14 cellular contexts compared by ENCODE assay signal in the genomic region with DNA sequence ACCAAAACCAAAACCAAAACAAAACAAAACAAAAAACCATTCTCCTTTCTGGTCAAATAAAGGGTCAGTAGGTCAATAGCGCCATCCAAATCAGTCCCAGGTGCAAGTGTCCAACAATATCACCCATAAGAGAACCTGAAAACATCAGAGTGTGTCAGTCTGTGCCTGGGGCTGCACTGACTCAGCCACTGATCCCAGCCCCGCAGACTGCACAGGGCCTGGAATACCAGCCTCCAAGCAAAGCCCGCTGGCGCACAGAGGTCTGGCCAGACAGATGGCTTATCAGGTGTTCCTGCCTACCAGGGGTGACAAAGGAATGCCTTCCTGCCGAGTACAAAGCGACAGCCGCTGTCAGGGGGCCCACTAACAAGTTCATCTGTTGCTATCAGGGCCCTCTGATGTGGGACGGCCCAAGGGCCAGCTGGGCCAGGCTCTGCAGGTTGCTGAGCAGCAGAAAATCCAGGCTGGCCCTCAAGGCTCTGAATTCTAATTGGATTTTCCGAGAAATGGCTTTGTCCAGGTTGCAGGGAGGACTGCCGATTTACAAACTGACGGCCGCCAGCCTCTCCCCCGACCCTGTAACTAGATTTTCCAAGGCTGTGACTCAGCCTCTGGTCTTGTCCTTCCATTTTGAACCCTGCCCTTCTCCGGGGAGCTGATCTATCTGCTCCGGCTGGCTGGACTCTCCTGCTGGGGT. TPM values are rescaled to one million over a fixed set of nuclear protein-coding genes. Genes with fewer than 3 reads are reported as not detected.
A peak's percentile ranks its signal among the peaks of the same experiment; 100 is the strongest.
DNase-seq lines count a peak whose midpoint lies in the region; ATAC-seq and TF ChIP-seq lines count a peak whose summit lies in the region.
"Had no signal": no experiment of that assay in that cellular context is flagged by ENCODE, and none has a peak within 500 bp of the region (broad histone marks: within the 10 kb centered on the region; RNA-seq: fewer than 3 reads in every experiment).

No MANE protein-coding gene starts in this region.

- H3K27me3 Mint-ChIP-seq in brain = peaks cover 5% of the 10 kb centered on the region

- H3K4me3 Mint-ChIP-seq in brain = peak overlapping the region in 1 of 5 experiments; percentile 16
- H3K4me3 Mint-ChIP-seq: stimulated activated naive B cell treated with anti-CD40 and anti-IgM and Interleukin-4, amounts not matched to agents 10 μg/mL and 1 μg/mL and 100 μg/mL, for 72 hours had no signal

- peaks cover 2 to 13% (median 4%) of the 10 kb centered on the region in 5 experiments for H3K9me3 Mint-ChIP-seq in brain
- H3K9me3 Mint-ChIP-seq: stimulated activated naive B cell treated with anti-CD40 and anti-IgM and Interleukin-4, amounts not matched to agents 10 μg/mL and 1 μg/mL and 100 μg/mL, for 72 hours had no signal

- H3K4me3 ChIP-seq in foreskin fibroblast (ENCODE audit: low read depth in 1 of 2, low read length in 2 of 2) = no peak overlapping the region

- DNase-seq in DMS 273 (lab: John Stamatoyannopoulos, UW; ENCODE audit: unreplicated experiment) = peak; percentile 97
- peak; percentile 87 for DNase-seq in NCI-H2171 (lab: John Stamatoyannopoulos, UW)
- DNase-seq in kidney tubule cell (ENCODE audit: low spot score) = peak; percentile 67
- DNase-seq in foreskin fibroblast = no peak
- no peak for DNase-seq in mucosa of gallbladder (ENCODE audit: low spot score)
- DNase-seq in NCI-H1417 treated with DMSO at 0.1 percent for 48 hours (lab: John Stamatoyannopoulos, UW) = no peak
- DNase-seq: activated gamma-delta T cell; AML-193; NCI-H1105 treated with DMSO at 0.1 percent for 48 hours; SIG-M5; stimulated activated CD4-positive, alpha-beta T cell treated with anti-CD3 and anti-CD28 coated beads, Interleukin-15, amount 100 ng/mL, for 24 hours; stimulated activated naive B cell treated with anti-CD40 and anti-IgM and Interleukin-4, amounts not matched to agents 10 μg/mL and 1 μg/mL and 100 μg/mL, for 72 hours had no signal

- H3K27ac Mint-ChIP-seq in brain = peak overlapping the region in 3 of 5 experiments; percentile 20 to 77 (median 73)
- H3K27ac Mint-ChIP-seq: stimulated activated naive B cell treated with anti-CD40 and anti-IgM and Interleukin-4, amounts not matched to agents 10 μg/mL and 1 μg/mL and 100 μg/mL, for 72 hours had no signal

- TF ChIP-seq CTCF in brain (conservative IDR thresholded peaks at IDR 0.05) (no peak), foreskin fibroblast (IDR thresholded peaks at IDR 0.05; ENCODE audit: low read depth, low read length) (no peak)

- no peak for ATAC-seq in GM21528 (IDR thresholded peaks at IDR 0.05; ENCODE audit: low FRiP score, unreplicated experiment)
- ATAC-seq: stimulated activated naive B cell treated with anti-CD40 and anti-IgM and Interleukin-4, amounts not matched to agents 10 μg/mL and 1 μg/mL and 100 μg/mL, for 72 hours had no signal

- peaks cover 6% of the 10 kb centered on the region for H3K4me1 Mint-ChIP-seq in brain

- no peaks in the 10 kb centered on the region for H3K36me3 Mint-ChIP-seq in brain
- H3K36me3 Mint-ChIP-seq: stimulated activated naive B cell treated with anti-CD40 and anti-IgM and Interleukin-4, amounts not matched to agents 10 μg/mL and 1 μg/mL and 100 μg/mL, for 72 hours had no signal

RNA-seq across cellular contexts. Expression of a gene that starts 13.7 kb away (rescaled TPM):
- polyA plus RNA-seq in brain (ENCODE audit: insufficient read depth, low read depth, low replicate concordance) = 8.8 TPM
- 43.7 TPM for total RNA-seq in mucosa of gallbladder

Comparison
In these comparisons a context has a peak if more than half of its experiments do, and no peak if none do; other contexts are left out.
1. DNase-seq: peak in DMS 273 (single experiment), NCI-H2171 (single experiment) and kidney tubule cell (single experiment); none in foreskin fibroblast (0 of 2), mucosa of gallbladder (single experiment) and NCI-H1417 treated with DMSO at 0.1 percent for 48 hours (single experiment).